Comparison of ENCODE assay signal across 8 cellular contexts in genomic region chr5:56148453-56148971, GRCh38.
DNase-seq lines count a peak whose midpoint lies in the region; ATAC-seq and FAIRE-seq lines count a peak whose summit lies in the region.

No MANE protein-coding gene starts in this region.

- no peak overlapping the region for H4K5ac ChIP-seq in mesendoderm (ENCODE audit: low read length)

- no peak overlapping the region for H3K4ac ChIP-seq in mesendoderm (ENCODE audit: low read depth, low read length)

- no peaks in the 10 kb centered on the region for H3K79me2 ChIP-seq in mesendoderm (ENCODE audit: control insufficient read depth, insufficient read depth, low read length)

- no peak overlapping the region for H3K27ac ChIP-seq in mesendoderm (ENCODE audit: low read depth, low read length)

- H2AK5ac ChIP-seq in mesendoderm (ENCODE audit: low read length) = no peak overlapping the region

- peak overlapping the region; percentile 92 for H2BK15ac ChIP-seq in mesendoderm (replicated peaks; ENCODE audit: low read depth)

- no peak overlapping the region for H3K4me2 ChIP-seq in mesendoderm (ENCODE audit: low read length)

- peak overlapping the region; percentile 93 for H4K8ac ChIP-seq in mesendoderm (ENCODE audit: low read depth, low read length)

- WGBS in mesendoderm (ENCODE audit: extremely low coverage, insufficient coverage, low lambda C conversion rate) = no CpG with 5 or more reads among the region's 4 CpGs

- peak; percentile 100 for FAIRE-seq in GM19239 (lab: Jason Lieb, UNC)

- no peak overlapping the region for H3K4me3 ChIP-seq in mesendoderm (ENCODE audit: low read length)

- H3K23ac ChIP-seq in mesendoderm (ENCODE audit: low read length) = no peak overlapping the region

- no peak overlapping the region for H2BK120ac ChIP-seq in mesendoderm (ENCODE audit: low read depth, low read length)

- no peaks in the 10 kb centered on the region for H3K4me1 ChIP-seq in mesendoderm (ENCODE audit: control insufficient read depth, low read depth, low read length)

- ATAC-seq in HG03039 (IDR thresholded peaks at IDR 0.05; ENCODE audit: unreplicated experiment) = peak; percentile 89

- no peak overlapping the region for H3K18ac ChIP-seq in mesendoderm (ENCODE audit: low read length)

- H2BK5ac ChIP-seq in mesendoderm (ENCODE audit: low read length) = no peak overlapping the region

- DNase-seq in GM19239 (ENCODE audit: insufficient read length, low spot score) = peak; percentile 33
- peak; percentile 3 for DNase-seq in NCI-H748 treated with DMSO at 0.1 percent for 48 hours (lab: John Stamatoyannopoulos, UW)
- DNase-seq in mesendoderm = no peak
- DNase-seq in hypothalamus (lab: John Stamatoyannopoulos, UW) = no peak
- no peak for DNase-seq in glomerular visceral epithelial cell (ENCODE audit: extremely low spot score)
- no peak for DNase-seq in DMS 273 treated with DMSO at 0.1 percent for 48 hours (lab: John Stamatoyannopoulos, UW)
- no peak for DNase-seq in SW 1271 (lab: John Stamatoyannopoulos, UW)

- H3K56ac ChIP-seq in mesendoderm (ENCODE audit: low read length) = no peak overlapping the region

- no peaks in the 10 kb centered on the region for H3K36me3 ChIP-seq in mesendoderm (ENCODE audit: control insufficient read depth, insufficient read depth, low read length)

- H3K27me3 ChIP-seq in mesendoderm (ENCODE audit: insufficient read depth, low read length, poor library complexity) = no peaks in the 10 kb centered on the region

- H3K79me1 ChIP-seq in mesendoderm (ENCODE audit: low read length) = no peaks in the 10 kb centered on the region

- H3K9ac ChIP-seq in mesendoderm (ENCODE audit: low read length) = no peak overlapping the region

Comparison
In these comparisons a context has a peak if more than half of its experiments do, and no peak if none do; other contexts are left out.
1. DNase-seq: peak in GM19239 (single experiment) and NCI-H748 treated with DMSO at 0.1 percent for 48 hours (single experiment); none in mesendoderm (single experiment), hypothalamus (0 of 51), glomerular visceral epithelial cell (single experiment), DMS 273 treated with DMSO at 0.1 percent for 48 hours (single experiment) and SW 1271 (0 of 2).